Comparison of ENCODE assay signal across 16 cellular contexts in genomic region chr4:40946652-40947051, GRCh38.
A peak's percentile ranks its signal among the peaks of the same experiment; 100 is the strongest.
DNase-seq lines count a peak whose midpoint lies in the region; ATAC-seq and TF ChIP-seq lines count a peak whose summit lies in the region.
"Had no signal": no experiment of that assay in that cellular context is flagged by ENCODE, and none has a peak within 500 bp of the region (broad histone marks: within the 10 kb centered on the region; RNA-seq: fewer than 3 reads in every experiment).

No MANE protein-coding gene starts in this region.

- ATAC-seq in psoas muscle = no peak
- no peak for ATAC-seq in HG02973 (IDR thresholded peaks at IDR 0.05; ENCODE audit: unreplicated experiment)
- no peak for ATAC-seq in HG03039 (IDR thresholded peaks at IDR 0.05; ENCODE audit: unreplicated experiment)
- ATAC-seq: A549 had no signal

- H3K36me3 Mint-ChIP-seq in chondrocyte (ENCODE audit: low read depth) = peaks cover 15% of the 10 kb centered on the region
- H3K36me3 Mint-ChIP-seq: CD4-positive, alpha-beta memory T cell had no signal

- H3K4me1 Mint-ChIP-seq in chondrocyte (ENCODE audit: low read depth) = peaks cover 48% of the 10 kb centered on the region
- H3K4me1 Mint-ChIP-seq: CD4-positive, alpha-beta memory T cell had no signal

- peak overlapping the region in 45 of 59 donors; percentile 0 to 78 (median 43) for H3K27ac ChIP-seq in dorsolateral prefrontal cortex
- H3K27ac ChIP-seq in psoas muscle = peak overlapping the region; percentile 9
- H3K27ac ChIP-seq in ovary = no peak overlapping the region
- H3K27ac ChIP-seq: A549, C4-2B had no signal

- H3K9me3 Mint-ChIP-seq in chondrocyte (ENCODE audit: low read depth) = no peaks in the 10 kb centered on the region
- H3K9me3 Mint-ChIP-seq: CD4-positive, alpha-beta memory T cell; H9 had no signal

- no peak overlapping the region for H3K4me3 Mint-ChIP-seq in chondrocyte (ENCODE audit: unreplicated experiment)
- H3K4me3 Mint-ChIP-seq: CD4-positive, alpha-beta memory T cell; H9 had no signal

- TF ChIP-seq EP300 in ovary (IDR thresholded peaks at IDR 0.05) = no peak

- intact Hi-C loops in dorsolateral prefrontal cortex (cut with DNase I) (no loop called here), psoas muscle (cut with DNase I) (no loop called here), ovary (cut with DNase I) (no loop called here)

- H3K4me3 ChIP-seq in dorsolateral prefrontal cortex = no peak overlapping the region
- H3K4me3 ChIP-seq in psoas muscle = no peak overlapping the region
- no peak overlapping the region for H3K4me3 ChIP-seq in ovary
- H3K4me3 ChIP-seq: A549 had no signal

- TF ChIP-seq CTCF in chondrocyte (IDR thresholded peaks at IDR 0.05) (no peak), dorsolateral prefrontal cortex (IDR thresholded peaks at IDR 0.05 in 54 of 56, conservative IDR thresholded peaks at IDR 0.05 in 2 of 56; ENCODE audit: low read depth in 1 of 56, partially characterized antibody in 56 of 56) (peak in 1 of 56 donors; percentile 29), psoas muscle (IDR thresholded peaks at IDR 0.05) (no peak), ovary (IDR thresholded peaks at IDR 0.05) (no peak)

- H3K9me3 ChIP-seq in psoas muscle (no peaks in the 10 kb centered on the region), ovary (no peaks in the 10 kb centered on the region)
- H3K9me3 ChIP-seq: A549, BE2C had no signal

- H3K36me3 ChIP-seq in psoas muscle (ENCODE audit: insufficient read depth in 1 of 2, low read depth in 1 of 2) (no peaks in the 10 kb centered on the region), ovary (no peaks in the 10 kb centered on the region)
- H3K36me3 ChIP-seq: BE2C had no signal

- WGBS in psoas muscle, 3 donors = 77 to 83% (median 79%) methylated on average over 9 of the region's 9 CpGs
- 85 to 88% (median 86%) methylated on average over 9 of the region's 9 CpGs for WGBS in ovary, 3 donors

- H3K27ac Mint-ChIP-seq in chondrocyte (ENCODE audit: unreplicated experiment) = peak overlapping the region; percentile 56
- H3K27ac Mint-ChIP-seq: CD4-positive, alpha-beta memory T cell had no signal

- TF ChIP-seq POLR2A in ovary (IDR thresholded peaks at IDR 0.05) = no peak

- DNase-seq in chondrocyte (ENCODE audit: low spot score) (no peak), dorsolateral prefrontal cortex (peak in 4 of 10 donors; percentile 43 to 67 (median 47)), midbrain (lab: John Stamatoyannopoulos, UW) (peak; percentile 25), psoas muscle (no peak), ovary (no peak)
- DNase-seq: BE2C; CD4-positive, alpha-beta memory T cell; DMS153; DMS79 treated with DMSO at 0.1 percent for 48 hours; EL; GOT3; H9 had no signal

- H3K4me1 ChIP-seq in psoas muscle (peaks cover 3% of the 10 kb centered on the region), ovary (ENCODE audit: insufficient read depth) (peaks cover 6% of the 10 kb centered on the region)
- H3K4me1 ChIP-seq: A549, BE2C had no signal

- H3K27me3 Mint-ChIP-seq in chondrocyte (ENCODE audit: low read depth) = no peaks in the 10 kb centered on the region

- H3K27me3 ChIP-seq in dorsolateral prefrontal cortex = no peaks in the 10 kb centered on the region
- no peaks in the 10 kb centered on the region for H3K27me3 ChIP-seq in psoas muscle (ENCODE audit: insufficient read depth in 3 of 3, low read length in 2 of 3)
- no peaks in the 10 kb centered on the region for H3K27me3 ChIP-seq in ovary
- H3K27me3 ChIP-seq: BE2C had no signal

Comparison
In these comparisons a context has a peak if more than half of its experiments do, and no peak if none do; other contexts are left out.
1. H3K27ac ChIP-seq: peak in dorsolateral prefrontal cortex (45 of 59) and psoas muscle (single experiment); none in ovary (0 of 2).